Comparison of ENCODE assay signal across 35 cellular contexts in the genomic region with DNA sequence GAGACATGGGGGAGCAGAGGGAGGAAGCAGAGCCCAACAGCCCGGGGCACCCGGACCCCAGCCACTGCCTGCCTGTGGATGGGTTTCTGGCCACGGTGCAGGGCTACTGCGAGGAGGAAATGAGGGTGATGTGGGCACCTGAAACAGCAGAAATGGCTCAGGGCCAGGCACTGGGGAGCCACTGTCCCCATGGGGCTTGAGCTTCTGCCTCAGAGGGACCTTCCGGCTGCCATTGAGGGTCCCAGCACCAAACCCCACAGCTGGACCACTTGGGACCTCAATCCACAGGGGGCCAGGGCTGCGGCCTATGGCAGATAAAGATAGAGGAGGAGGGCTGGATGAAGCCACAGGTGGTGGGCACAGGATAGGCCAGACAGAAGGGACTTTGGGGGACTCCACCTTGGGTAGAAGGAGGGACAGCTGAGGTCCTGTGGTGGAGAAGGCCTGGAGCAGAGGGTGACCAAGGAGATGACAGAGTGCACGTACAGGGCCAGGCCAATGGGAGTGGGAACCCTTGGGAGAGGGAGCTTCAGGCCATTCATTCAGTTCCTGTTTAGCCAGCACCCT. TPM values are rescaled to one million over a fixed set of nuclear protein-coding genes. Genes with fewer than 3 reads are reported as not detected.
"Had no signal": no experiment of that assay in that cellular context is flagged by ENCODE, and none has a peak within 500 bp of the region (broad histone marks: within the 10 kb centered on the region; RNA-seq: fewer than 3 reads in every experiment).

No MANE protein-coding gene starts in this region.

- H3K4me1 Mint-ChIP-seq: activated B cell treated with CpG ODN at 0.5 μM for 24 hours; activated CD4-positive, alpha-beta memory T cell treated with anti-CD3 and anti-CD28 coated beads, Interleukin-2, amount 10 ng/mL, durations not matched to agents 7 days and 5 days; activated CD8-positive, alpha-beta memory T cell treated with anti-CD3 and anti-CD28 coated beads, Interleukin-2, amount 10 ng/mL, durations not matched to agents 7 days and 5 days; activated naive CD4-positive, alpha-beta T cell treated with anti-CD3 and anti-CD28 coated beads, Interleukin-2, amount 10 ng/mL, durations not matched to agents 7 days and 5 days; activated naive CD8-positive, alpha-beta T cell treated with anti-CD3 and anti-CD28 coated beads, Interleukin-2, amount 50 U/mL, for 24 hours had no signal

- ATAC-seq: activated CD8-positive, alpha-beta memory T cell treated with anti-CD3 and anti-CD28 coated beads, Interleukin-2, amount 10 ng/mL, durations not matched to agents 7 days and 5 days; activated naive CD8-positive, alpha-beta T cell treated with anti-CD3 and anti-CD28 coated beads, Interleukin-2, amount 50 U/mL, for 24 hours; Panc1 had no signal

- H3K9me3 Mint-ChIP-seq: activated B cell treated with CpG ODN at 0.5 μM for 24 hours; activated CD4-positive, alpha-beta memory T cell treated with anti-CD3 and anti-CD28 coated beads, Interleukin-2, amount 10 ng/mL, durations not matched to agents 7 days and 5 days; activated naive CD4-positive, alpha-beta T cell treated with anti-CD3 and anti-CD28 coated beads, Interleukin-2, amount 10 ng/mL, durations not matched to agents 7 days and 5 days; activated naive CD8-positive, alpha-beta T cell treated with anti-CD3 and anti-CD28 coated beads, Interleukin-2, amount 50 U/mL, for 24 hours had no signal

- H3K27ac ChIP-seq: VCaP had no signal

- H3K36me3 Mint-ChIP-seq: activated CD8-positive, alpha-beta memory T cell treated with anti-CD3 and anti-CD28 coated beads, Interleukin-2, amount 10 ng/mL, durations not matched to agents 7 days and 5 days; activated naive CD4-positive, alpha-beta T cell treated with anti-CD3 and anti-CD28 coated beads, Interleukin-2, amount 10 ng/mL, durations not matched to agents 7 days and 5 days; activated naive CD8-positive, alpha-beta T cell; brain had no signal

- H3K4me3 Mint-ChIP-seq: activated B cell treated with CpG ODN at 0.5 μM for 24 hours; activated CD4-positive, alpha-beta memory T cell treated with anti-CD3 and anti-CD28 coated beads, Interleukin-2, amount 10 ng/mL, durations not matched to agents 7 days and 5 days; activated CD8-positive, alpha-beta memory T cell treated with anti-CD3 and anti-CD28 coated beads, Interleukin-2, amount 10 ng/mL, durations not matched to agents 7 days and 5 days; activated naive CD4-positive, alpha-beta T cell treated with anti-CD3 and anti-CD28 coated beads, Interleukin-2, amount 10 ng/mL, durations not matched to agents 7 days and 5 days; activated naive CD8-positive, alpha-beta T cell; activated naive CD8-positive, alpha-beta T cell treated with anti-CD3 and anti-CD28 coated beads, Interleukin-2, amount 50 U/mL, for 24 hours; brain had no signal

- H3K27ac Mint-ChIP-seq: activated B cell treated with CpG ODN at 0.5 μM for 24 hours; activated CD4-positive, alpha-beta memory T cell treated with anti-CD3 and anti-CD28 coated beads, Interleukin-2, amount 10 ng/mL, durations not matched to agents 7 days and 5 days; activated CD8-positive, alpha-beta memory T cell treated with anti-CD3 and anti-CD28 coated beads, Interleukin-2, amount 10 ng/mL, durations not matched to agents 7 days and 5 days; activated naive CD4-positive, alpha-beta T cell treated with anti-CD3 and anti-CD28 coated beads, Interleukin-2, amount 10 ng/mL, durations not matched to agents 7 days and 5 days; activated naive CD8-positive, alpha-beta T cell; activated naive CD8-positive, alpha-beta T cell treated with anti-CD3 and anti-CD28 coated beads, Interleukin-2, amount 50 U/mL, for 24 hours had no signal

- DNase-seq: activated B cell treated with CpG ODN at 0.5 μM for 24 hours; activated CD4-positive, alpha-beta memory T cell treated with anti-CD3 and anti-CD28 coated beads, Interleukin-2, amount 10 ng/mL, durations not matched to agents 7 days and 5 days; activated CD4-positive, alpha-beta T cell treated with anti-CD3 and anti-CD28 coated beads for 1 hour; activated CD4-positive, alpha-beta T cell treated with anti-CD3 and anti-CD28 coated beads for 48 hours; activated CD8-positive, alpha-beta memory T cell treated with anti-CD3 and anti-CD28 coated beads for 24 hours; activated CD8-positive, alpha-beta memory T cell treated with anti-CD3 and anti-CD28 coated beads, Interleukin-2, amount 10 ng/mL, durations not matched to agents 7 days and 5 days; activated CD8-positive, alpha-beta memory T cell treated with anti-CD3 and anti-CD28 coated beads, Interleukin-2, amount 50 U/mL, for 48 hours; activated effector memory CD4-positive, alpha-beta T cell treated with Interleukin-2 at 50 U/mL for 16 hours; activated naive CD4-positive, alpha-beta T cell treated with anti-CD3 and anti-CD28 coated beads, Interleukin-2, amount 10 ng/mL, durations not matched to agents 7 days and 5 days; activated naive CD8-positive, alpha-beta T cell treated with anti-CD3 and anti-CD28 coated beads, Interleukin-2, amount 50 U/mL, for 24 hours; activated T-cell treated with anti-CD3 and anti-CD28 coated beads, Interleukin-2, amount 50 U/mL, for 48 hours; anterior cingulate cortex; KG1; MM.1S; MV-4-11; NCI-H1092; NCI-H1417; NCI-H187 treated with DMSO at 0.1 percent for 48 hours; NCI-H2081; NCI-H2171 treated with DMSO at 0.1 percent for 48 hours; NCI-H2227 treated with DMSO at 0.1 percent for 48 hours; NCI-H446; NCI-H510A treated with DMSO at 0.1 percent for 48 hours; NCI-H69; Right ventricle myocardium superior; SW 1271; T-helper 1 cell; T-helper 2 cell; T-helper 9 cell had no signal

- H3K27me3 Mint-ChIP-seq: activated CD4-positive, alpha-beta memory T cell treated with anti-CD3 and anti-CD28 coated beads, Interleukin-2, amount 10 ng/mL, durations not matched to agents 7 days and 5 days; activated CD8-positive, alpha-beta memory T cell treated with anti-CD3 and anti-CD28 coated beads, Interleukin-2, amount 10 ng/mL, durations not matched to agents 7 days and 5 days; activated naive CD8-positive, alpha-beta T cell; activated naive CD8-positive, alpha-beta T cell treated with anti-CD3 and anti-CD28 coated beads, Interleukin-2, amount 50 U/mL, for 24 hours had no signal

RNA-seq across cellular contexts. Expression of a gene that starts 48.3 kb away (rescaled TPM):
- total RNA-seq: LHCN-M2, RPMI7951 had no signal
